24 cellular contexts compared by ENCODE assay signal in the genomic region with DNA sequence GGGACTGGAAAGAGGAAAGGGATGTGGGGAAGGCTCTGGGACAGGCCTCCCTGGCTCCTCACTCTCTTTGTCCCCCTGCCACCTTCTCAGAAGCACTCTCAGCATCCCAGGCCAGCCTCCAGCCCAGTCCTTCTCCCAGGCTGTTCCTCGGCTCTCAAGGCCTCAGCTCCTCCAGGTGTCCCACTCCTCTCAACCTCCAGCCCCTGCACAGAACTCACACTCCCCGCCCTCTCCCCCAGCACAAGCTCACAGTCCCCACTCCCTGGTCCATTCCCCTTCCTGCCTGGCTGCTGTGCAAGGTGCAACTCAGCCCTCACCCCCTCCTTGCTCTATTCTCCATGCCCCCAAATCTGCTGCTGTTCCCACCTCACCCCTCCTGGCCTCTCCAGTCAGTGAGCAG.
"Had no signal": no experiment of that assay in that cellular context is flagged by ENCODE, and none has a peak within 500 bp of the region (broad histone marks: within the 10 kb centered on the region; RNA-seq: fewer than 3 reads in every experiment).

No MANE protein-coding gene starts in this region.

- H3K9ac ChIP-seq: parathyroid adenoma had no signal

- DNase-seq: effector CD8-positive, alpha-beta T cell; endodermal cell; foreskin fibroblast; gastrocnemius medialis; head of caudate nucleus; kidney; mesenchymal stem cell; mucosa of descending colon; naive B cell; sigmoid colon; stimulated activated CD4-positive, alpha-beta T cell treated with anti-CD3 and anti-CD28 coated beads, Interleukin-4, amount 100 ng/mL, for 4 hours; stimulated activated naive CD4-positive, alpha-beta T cell; stimulated activated naive CD8-positive, alpha-beta T cell treated with anti-CD3 and anti-CD28 coated beads, Interleukin-15, amount 100 ng/mL, for 72 hours; thyroid gland; trophoblast cell had no signal

- H3K4me1 ChIP-seq: parathyroid adenoma, prostate gland, sigmoid colon had no signal

- H2AFZ ChIP-seq: parathyroid adenoma had no signal

- ATAC-seq: esophagus mucosa; left lobe of liver; mucosa of descending colon; natural killer cell treated with Interleukin-12 subunit alpha and Interleukin-12 subunit beta and Interleukin-15 and Interleukin-18, amount 100 ng/mL, for 72 hours; stimulated activated naive CD8-positive, alpha-beta T cell treated with anti-CD3 and anti-CD28 coated beads, Interleukin-15, amount 100 ng/mL, for 72 hours had no signal

- H3K36me3 ChIP-seq: gastrocnemius medialis, prostate gland, sigmoid colon, thyroid gland had no signal

- H3K79me2 ChIP-seq: parathyroid adenoma had no signal

- H3K27ac ChIP-seq: epithelial cell of prostate, gastrocnemius medialis, parathyroid adenoma, prostate gland, sigmoid colon, thyroid gland had no signal

- H3K9me3 ChIP-seq: gastrocnemius medialis, mucosa of descending colon, prostate gland, sigmoid colon, thyroid gland had no signal

- H3K36me3 Mint-ChIP-seq: mesothelial cell of epicardium; naive B cell; natural killer cell treated with Interleukin-12 subunit alpha and Interleukin-12 subunit beta and Interleukin-15 and Interleukin-18, amount 100 ng/mL, for 72 hours had no signal

- H3K27me3 ChIP-seq: gastrocnemius medialis, sigmoid colon, thyroid gland had no signal

- H3K27ac Mint-ChIP-seq: endodermal cell; mesothelial cell of epicardium; natural killer cell treated with Interleukin-12 subunit alpha and Interleukin-12 subunit beta and Interleukin-15 and Interleukin-18, amount 100 ng/mL, for 72 hours; stimulated activated naive CD8-positive, alpha-beta T cell treated with anti-CD3 and anti-CD28 coated beads, Interleukin-15, amount 100 ng/mL, for 72 hours had no signal

- H3K4me3 Mint-ChIP-seq: endodermal cell; mesothelial cell of epicardium; naive B cell; natural killer cell treated with Interleukin-12 subunit alpha and Interleukin-12 subunit beta and Interleukin-15 and Interleukin-18, amount 100 ng/mL, for 72 hours; neural crest cell; stimulated activated naive CD8-positive, alpha-beta T cell treated with anti-CD3 and anti-CD28 coated beads, Interleukin-15, amount 100 ng/mL, for 72 hours had no signal

- H3K9me3 Mint-ChIP-seq: endodermal cell; mesothelial cell of epicardium; naive B cell; natural killer cell treated with Interleukin-12 subunit alpha and Interleukin-12 subunit beta and Interleukin-15 and Interleukin-18, amount 100 ng/mL, for 72 hours; neural crest cell; stimulated activated naive CD8-positive, alpha-beta T cell treated with anti-CD3 and anti-CD28 coated beads, Interleukin-15, amount 100 ng/mL, for 72 hours had no signal

- H3K27me3 Mint-ChIP-seq: naive B cell; natural killer cell treated with Interleukin-12 subunit alpha and Interleukin-12 subunit beta and Interleukin-15 and Interleukin-18, amount 100 ng/mL, for 72 hours; stimulated activated naive CD8-positive, alpha-beta T cell treated with anti-CD3 and anti-CD28 coated beads, Interleukin-15, amount 100 ng/mL, for 72 hours had no signal

- H3K4me3 ChIP-seq: gastrocnemius medialis, lung, mucosa of descending colon, prostate gland, sigmoid colon, thyroid gland had no signal
